Comparison of ENCODE assay signal across 11 cellular contexts in the genomic region with DNA sequence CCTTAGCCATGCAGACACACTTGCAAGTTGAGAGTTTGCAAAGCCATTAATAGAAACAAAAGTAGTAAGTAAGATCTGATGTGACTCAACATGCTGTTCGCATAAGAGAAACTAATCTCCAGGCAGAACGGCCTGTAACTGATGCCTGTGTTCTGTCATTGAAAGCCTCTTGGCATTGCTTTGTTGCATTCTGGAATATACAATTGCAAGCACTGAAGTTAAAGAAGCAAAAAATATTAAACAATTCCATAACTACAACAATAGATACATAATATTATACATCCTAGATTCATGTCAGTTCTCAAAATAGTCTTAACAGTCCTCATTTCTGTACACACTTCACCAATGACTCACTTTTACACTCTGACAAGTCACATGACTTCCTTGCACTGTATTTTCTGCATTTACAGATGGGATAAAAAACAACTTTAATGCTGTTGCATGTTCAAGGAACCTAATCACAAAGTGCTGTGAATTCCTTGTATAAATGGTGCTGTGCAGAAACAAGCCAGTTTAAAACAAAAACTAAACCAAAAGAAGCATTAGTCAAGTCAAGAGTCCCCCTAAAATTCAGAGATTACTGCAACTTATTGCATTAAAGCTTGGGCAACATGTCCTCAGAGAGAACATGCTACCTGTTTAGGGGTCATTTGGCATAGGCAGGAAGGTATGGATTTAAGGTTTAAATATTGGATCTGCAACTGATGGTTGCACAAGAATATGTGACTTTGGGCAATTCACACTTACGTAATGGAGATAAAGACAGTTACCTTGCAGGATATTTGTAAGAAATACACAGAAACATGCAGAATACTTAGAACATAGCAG.
A peak's percentile ranks its signal among the peaks of the same experiment; 100 is the strongest.
DNase-seq lines count a peak whose midpoint lies in the region; ATAC-seq, FAIRE-seq and TF ChIP-seq lines count a peak whose summit lies in the region.
"Had no signal": no experiment of that assay in that cellular context is flagged by ENCODE, and none has a peak within 500 bp of the region (broad histone marks: within the 10 kb centered on the region; RNA-seq: fewer than 3 reads in every experiment).

No MANE protein-coding gene starts in this region.

- no peaks in the 10 kb centered on the region for H3K36me3 ChIP-seq in GM12878 (ENCODE audit: control insufficient read depth in 2 of 2, insufficient read depth in 2 of 2, low read length in 1 of 2)
- no peaks in the 10 kb centered on the region for H3K36me3 ChIP-seq in hepatocyte (replicated peaks; ENCODE audit: insufficient read depth, low read depth)
- H3K36me3 ChIP-seq in thymus (ENCODE audit: control insufficient read depth, insufficient read depth), result no peaks in the 10 kb centered on the region

- H3K4me3 ChIP-seq in GM12878, result no peak overlapping the region
- no peak overlapping the region for H3K4me3 ChIP-seq in hepatocyte
- H3K4me3 ChIP-seq in thymus (ENCODE audit: low read length), result no peak overlapping the region

- WGBS in GM12878 (ENCODE audit: insufficient coverage, insufficient replicate concordance, low lambda C conversion rate, missing lambda C conversion rate), result 22% methylated on average over 3 of the region's 3 CpGs
- 52% methylated on average over 3 of the region's 3 CpGs for WGBS in hepatocyte (ENCODE audit: low lambda C conversion rate, missing lambda C conversion rate)
- WGBS in thymus, result 75% methylated on average over 3 of the region's 3 CpGs

- H3K9me2 ChIP-seq in hepatocyte (replicated peaks; ENCODE audit: insufficient read depth), result no peaks in the 10 kb centered on the region

- SMC1A ChIA-PET in GM12878 (lab: Charles Lee; ENCODE audit: uncharacterized antibody, unreplicated experiment), result no interaction called here

- peaks cover 27% of the 10 kb centered on the region for H3K4me1 Mint-ChIP-seq in activated naive CD4-positive, alpha-beta T cell treated with anti-CD3 and anti-CD28 coated beads for 36 hours (ENCODE audit: low read depth)

- no peak for TF ChIP-seq RAD21 in GM12878 (IDR thresholded peaks at IDR 0.05; ENCODE audit: insufficient read depth, low read depth, low read length)

- FAIRE-seq in GM12878 (lab: Jason Lieb, UNC) (no peak), frontal cortex (lab: Jason Lieb, UNC) (no peak)

- H2AFZ ChIP-seq in GM12878 (ENCODE audit: control insufficient read depth, low read depth, low read length) (no peak overlapping the region), hepatocyte (no peak overlapping the region)

- no peaks in the 10 kb centered on the region for H3K4me1 ChIP-seq in GM12878 (ENCODE audit: control insufficient read depth, insufficient read depth, low read length)
- H3K4me1 ChIP-seq in hepatocyte (ENCODE audit: insufficient read depth), result peaks cover 8% of the 10 kb centered on the region
- peaks cover 24% of the 10 kb centered on the region for H3K4me1 ChIP-seq in thymus (ENCODE audit: control insufficient read depth, insufficient read depth, low read length)

- ATAC-seq in GM12878, result no peak
- no peak for ATAC-seq in HG03159 (IDR thresholded peaks at IDR 0.05; ENCODE audit: unreplicated experiment)

- peak overlapping the region; percentile 30; the same call in 1 of the 2 replicates for H3K4me2 ChIP-seq in GM12878 (ENCODE audit: control insufficient read depth, insufficient read depth)
- no peak overlapping the region for H3K4me2 ChIP-seq in hepatocyte

- H3K79me2 ChIP-seq in GM12878 (ENCODE audit: control insufficient read depth, insufficient read depth, low read length) (no peaks in the 10 kb centered on the region), hepatocyte (no peaks in the 10 kb centered on the region)

- H4K20me1 ChIP-seq in GM12878 (ENCODE audit: control insufficient read depth, insufficient read depth) (no peaks in the 10 kb centered on the region), hepatocyte (ENCODE audit: insufficient read depth, poor library complexity, severe bottlenecking) (no peaks in the 10 kb centered on the region)

- H3K27ac Mint-ChIP-seq in activated naive CD4-positive, alpha-beta T cell treated with anti-CD3 and anti-CD28 coated beads for 36 hours, result peak overlapping the region; percentile 59

- no peak overlapping the region for H3K4me3 Mint-ChIP-seq in activated naive CD4-positive, alpha-beta T cell treated with anti-CD3 and anti-CD28 coated beads for 36 hours

- POLR2A ChIA-PET in GM12878 (lab: Charles Lee), result no interaction called here

- RAD21 ChIA-PET in GM12878 (lab: Charles Lee; ENCODE audit: unreplicated experiment), result no interaction called here

- H3K36me3 Mint-ChIP-seq in activated naive CD4-positive, alpha-beta T cell treated with anti-CD3 and anti-CD28 coated beads for 36 hours (ENCODE audit: low read depth), result peaks cover 1% of the 10 kb centered on the region

- H3K9me3 ChIP-seq in GM12878 (replicated peaks; ENCODE audit: control insufficient read depth, insufficient read depth, low read length) (no peaks in the 10 kb centered on the region; the same call in 2 of the 3 replicates), hepatocyte (ENCODE audit: low read depth) (no peaks in the 10 kb centered on the region), thymus (ENCODE audit: control insufficient read depth) (no peaks in the 10 kb centered on the region)

- peaks cover 18% of the 10 kb centered on the region for H3K27me3 Mint-ChIP-seq in activated naive CD4-positive, alpha-beta T cell treated with anti-CD3 and anti-CD28 coated beads for 36 hours (ENCODE audit: low read depth)

- CTCF ChIA-PET in activated naive CD4-positive, alpha-beta T cell treated with anti-CD3 and anti-CD28 coated beads for 36 hours (lab: Charles Lee), result no interaction called here
- CTCF ChIA-PET in GM12878 (lab: Yijun Ruan, JAX), result no interaction called here

- H3K27me3 ChIP-seq in GM12878 (replicated peaks in 1 of 2; ENCODE audit: control insufficient read depth in 2 of 2, insufficient read depth in 2 of 2, low read length in 1 of 2) (no peaks in the 10 kb centered on the region), hepatocyte (no peaks in the 10 kb centered on the region), thymus (ENCODE audit: control insufficient read depth, insufficient read depth) (no peaks in the 10 kb centered on the region)

- no peak for TF ChIP-seq POLR2A in GM12878 (IDR thresholded peaks at IDR 0.05; ENCODE audit: low read depth, low read length)

- peak; percentile 27 for DNase-seq in activated naive CD4-positive, alpha-beta T cell treated with anti-CD3 and anti-CD28 coated beads for 36 hours
- DNase-seq in activated naive CD4-positive, alpha-beta T cell treated with anti-CD3 and anti-CD28 coated beads, Interleukin-2, amount 50 U/mL, for 16 hours, result no peak
- DNase-seq in GM12878 (ENCODE audit: low read depth, low spot score) (no peak), hepatocyte (ENCODE audit: low spot score) (no peak), frontal cortex (ENCODE audit: low spot score in 2 of 2) (no peak), hypothalamus (lab: John Stamatoyannopoulos, UW) (no peak)
- DNase-seq: NCI-H524 treated with DMSO at 0.1 percent for 48 hours; stimulated activated naive CD4-positive, alpha-beta T cell treated with Interleukin-2 at 50 U/mL for 16 hours had no signal

- H3K27ac ChIP-seq in GM12878 (ENCODE audit: control insufficient read depth, insufficient read depth) (no peak overlapping the region), hepatocyte (peak overlapping the region; percentile 68), thymus (ENCODE audit: low read depth) (peak overlapping the region; percentile 31)
- H3K27ac ChIP-seq: epithelial cell of prostate had no signal

- no peak for TF ChIP-seq CTCF in GM12878 (IDR thresholded peaks at IDR 0.05 in 2 of 3, conservative IDR thresholded peaks at IDR 0.05 in 1 of 3; ENCODE audit: control insufficient read depth in 2 of 3, extremely low read depth in 1 of 3, insufficient read depth in 1 of 3, low read depth in 3 of 3, low read length in 3 of 3)
- no peak for TF ChIP-seq CTCF in hepatocyte (IDR thresholded peaks at IDR 0.05; ENCODE audit: poor library complexity)

- intact Hi-C loops in activated naive CD4-positive, alpha-beta T cell treated with anti-CD3 and anti-CD28 coated beads for 36 hours (cut with micrococcal nuclease), result loop anchor here (1.0 to 5.0 kb wide), 5 partner anchors 19 to 143 kb away; no protein-coding TSS in a partner anchor
- intact Hi-C loops in GM12878 (cut with micrococcal nuclease; ENCODE audit: unreplicated experiment), result no loop called here

- no peak overlapping the region for H3K9ac ChIP-seq in GM12878 (ENCODE audit: control insufficient read depth, insufficient read depth, low read length)

- TF ChIP-seq EP300 in GM12878 (IDR thresholded peaks at IDR 0.05; ENCODE audit: borderline replicate concordance in 1 of 2, control insufficient read depth in 1 of 2, low read depth in 2 of 2, low read length in 2 of 2), result no peak

- BruUV-seq in GM12878 (replicated peaks; lab: Mats Ljungman, UMichigan), result no TSS peak

- H3K9me3 Mint-ChIP-seq in activated naive CD4-positive, alpha-beta T cell treated with anti-CD3 and anti-CD28 coated beads for 36 hours, result peaks cover 2% of the 10 kb centered on the region

- in situ Hi-C loops in GM12878 (cut with MboI), result no loop called here

TF ChIP-seq in GM12878, 131 proteins besides CTCF, POLR2A, EP300 and RAD21 (continues in another document):
- TF ChIP-seq RCOR1 (conservative IDR thresholded peaks at IDR 0.05; ENCODE audit: low read depth, low read length) (no peak), WRNIP1 (IDR thresholded peaks at IDR 0.05; ENCODE audit: borderline replicate concordance, low read depth, low read length) (no peak), RELA (IDR thresholded peaks at IDR 0.05; ENCODE audit: borderline replicate concordance, partially characterized antibody) (no peak), IRF5 (IDR thresholded peaks at IDR 0.05; ENCODE audit: borderline replicate concordance) (no peak), KDM1A (IDR thresholded peaks at IDR 0.05; ENCODE audit: borderline replicate concordance) (no peak)
- TF ChIP-seq, protein P1, sequence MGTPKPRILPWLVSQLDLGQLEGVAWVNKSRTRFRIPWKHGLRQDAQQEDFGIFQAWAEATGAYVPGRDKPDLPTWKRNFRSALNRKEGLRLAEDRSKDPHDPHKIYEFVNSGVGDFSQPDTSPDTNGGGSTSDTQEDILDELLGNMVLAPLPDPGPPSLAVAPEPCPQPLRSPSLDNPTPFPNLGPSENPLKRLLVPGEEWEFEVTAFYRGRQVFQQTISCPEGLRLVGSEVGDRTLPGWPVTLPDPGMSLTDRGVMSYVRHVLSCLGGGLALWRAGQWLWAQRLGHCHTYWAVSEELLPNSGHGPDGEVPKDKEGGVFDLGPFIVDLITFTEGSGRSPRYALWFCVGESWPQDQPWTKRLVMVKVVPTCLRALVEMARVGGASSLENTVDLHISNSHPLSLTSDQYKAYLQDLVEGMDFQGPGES (IDR thresholded peaks at IDR 0.05), result no peak
